24 cellular contexts compared by ENCODE assay signal in the genomic region with DNA sequence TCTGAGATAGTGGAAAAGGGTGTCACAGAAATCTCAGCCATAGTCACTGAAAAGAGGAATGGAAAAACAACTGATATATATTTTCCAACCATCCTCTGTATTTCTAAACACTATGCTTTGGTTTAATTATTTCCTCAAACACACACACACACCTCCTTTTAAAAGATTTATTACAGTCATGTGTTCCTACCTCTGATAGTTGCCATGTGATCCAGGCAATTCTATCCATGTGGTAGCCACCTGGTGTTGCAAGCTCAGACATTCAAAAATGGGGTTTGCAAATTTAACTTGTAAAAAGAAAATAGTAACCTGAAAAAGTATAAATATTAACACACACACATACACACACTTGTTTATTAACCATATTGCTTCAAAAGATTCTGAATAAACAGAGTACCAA. TPM values are rescaled to one million over a fixed set of nuclear protein-coding genes. Genes with fewer than 3 reads are reported as not detected.
DNase-seq lines count a peak whose midpoint lies in the region; ATAC-seq, FAIRE-seq and TF ChIP-seq lines count a peak whose summit lies in the region.
"Had no signal": no experiment of that assay in that cellular context is flagged by ENCODE, and none has a peak within 500 bp of the region (broad histone marks: within the 10 kb centered on the region; RNA-seq: fewer than 3 reads in every experiment).

No MANE protein-coding gene starts in this region.

- H4K20me1 ChIP-seq in SK-N-SH (ENCODE audit: insufficient read depth) (no peaks in the 10 kb centered on the region), hepatocyte (ENCODE audit: insufficient read depth, poor library complexity, severe bottlenecking) (no peaks in the 10 kb centered on the region), mammary epithelial cell (ENCODE audit: insufficient read depth, low read length) (no peaks in the 10 kb centered on the region)
- H4K20me1 ChIP-seq: BLaER1 treated with 17β-estradiol and CSF1 and Interleukin-3, amounts not matched to agents 10 nM and 100 nM had no signal

- in situ Hi-C loops in mammary epithelial cell (cut with MboI; ENCODE audit: low sequenced_read_pairs in 2 of 2), result no loop called here

- H3K9ac ChIP-seq in SK-N-SH, result no peak overlapping the region
- no peak overlapping the region for H3K9ac ChIP-seq in mammary epithelial cell (ENCODE audit: insufficient read depth, low read length)
- H3K9ac ChIP-seq: BLaER1 treated with 17β-estradiol and CSF1 and Interleukin-3, amounts not matched to agents 10 nM and 100 nM had no signal

- TF ChIP-seq CTCF in SK-N-SH (IDR thresholded peaks at IDR 0.05) (no peak), hepatocyte (IDR thresholded peaks at IDR 0.05; ENCODE audit: poor library complexity) (no peak), mucosa of descending colon (IDR thresholded peaks at IDR 0.05) (no peak), mammary epithelial cell (conservative IDR thresholded peaks at IDR 0.05 in 1 of 2, IDR thresholded peaks at IDR 0.05 in 1 of 2; ENCODE audit: extremely low read depth in 1 of 2, insufficient read depth in 1 of 2, low read depth in 1 of 2, low read length in 2 of 2) (no peak)

- no peaks in the 10 kb centered on the region for H3F3A ChIP-seq in SK-N-SH (replicated peaks; ENCODE audit: insufficient read depth)

- dilution Hi-C loops in mammary epithelial cell (cut with HindIII; ENCODE audit: low sequenced_read_pairs), result no loop called here

- ATAC-seq in SK-N-SH treated with all-trans-retinoic acid at 6 μM for 48 hours (no peak), mucosa of descending colon (peak; percentile 93)
- ATAC-seq: A549 had no signal

- DNase-seq in SK-N-SH (no peak), hepatocyte (ENCODE audit: low spot score) (peak; percentile 32), mucosa of descending colon (peak in 1 of 3 donors; percentile 37), small intestine (peak; percentile 39), mammary epithelial cell (no peak), GF-D8 (lab: John Stamatoyannopoulos, UW) (no peak)
- DNase-seq in activated naive CD4-positive, alpha-beta T cell treated with anti-CD3 and anti-CD28 coated beads, Interleukin-2, amount 50 U/mL, for 16 hours, result no peak
- DNase-seq: 8988T; ACHN; BE2C; CD4-positive, alpha-beta memory T cell; COR-L47; DMS 273 treated with DMSO at 0.1 percent for 48 hours; DMS79; EL; GOT3; HFFc6 had no signal

- H3K36me3 ChIP-seq in SK-N-SH (replicated peaks in 1 of 2; ENCODE audit: control insufficient read depth in 1 of 2, insufficient read depth in 2 of 2, low read length in 1 of 2), result no peaks in the 10 kb centered on the region
- H3K36me3 ChIP-seq in hepatocyte (replicated peaks; ENCODE audit: insufficient read depth, low read depth), result no peaks in the 10 kb centered on the region
- no peaks in the 10 kb centered on the region for H3K36me3 ChIP-seq in mucosa of descending colon (ENCODE audit: low read depth)
- H3K36me3 ChIP-seq in small intestine (ENCODE audit: control insufficient read depth in 2 of 2, insufficient read depth in 2 of 2, low read length in 2 of 2), result no peaks in the 10 kb centered on the region
- H3K36me3 ChIP-seq in mammary epithelial cell (ENCODE audit: insufficient read depth, low read length), result no peaks in the 10 kb centered on the region
- H3K36me3 ChIP-seq: BE2C; BLaER1 treated with 17β-estradiol and CSF1 and Interleukin-3, amounts not matched to agents 10 nM and 100 nM; HAP-1 had no signal

- FAIRE-seq in small intestine (lab: Jason Lieb, UNC), result no peak
- FAIRE-seq: GM12891, GM18507, H54 had no signal

- intact Hi-C loops in mucosa of descending colon (cut with DNase I, micrococcal nuclease) (no loop called here), mammary epithelial cell (cut with micrococcal nuclease) (no loop called here)

- H3K27ac ChIP-seq in SK-N-SH (ENCODE audit: low read depth in 2 of 2, low read length in 1 of 2), result no peak overlapping the region
- peak overlapping the region; percentile 31 for H3K27ac ChIP-seq in hepatocyte
- H3K27ac ChIP-seq in small intestine (ENCODE audit: low read depth in 1 of 2, low read length in 1 of 2), result no peak overlapping the region
- no peak overlapping the region for H3K27ac ChIP-seq in mammary epithelial cell (ENCODE audit: insufficient read depth, low read depth, low read length)
- H3K27ac ChIP-seq: A549; BLaER1 treated with 17β-estradiol and CSF1 and Interleukin-3, amounts not matched to agents 10 nM and 100 nM had no signal

- H3K4me3 ChIP-seq in SK-N-SH (ENCODE audit: low read depth in 2 of 2, low read length in 1 of 2) (no peak overlapping the region), hepatocyte (no peak overlapping the region), mucosa of descending colon (no peak overlapping the region), small intestine (ENCODE audit: low read depth in 1 of 2, low read length in 2 of 2) (no peak overlapping the region), mammary epithelial cell (replicated peaks in 1 of 3; ENCODE audit: insufficient read depth in 1 of 3, low read depth in 2 of 3, low read length in 3 of 3) (no peak overlapping the region)
- H3K4me3 ChIP-seq: A549; BLaER1 treated with 17β-estradiol and CSF1 and Interleukin-3, amounts not matched to agents 10 nM and 100 nM; HAP-1 had no signal

- no peak overlapping the region for H2AFZ ChIP-seq in SK-N-SH (ENCODE audit: low read depth)
- no peak overlapping the region for H2AFZ ChIP-seq in hepatocyte
- no peak overlapping the region for H2AFZ ChIP-seq in mammary epithelial cell (ENCODE audit: low read depth, low read length)

- H3K9me2 ChIP-seq in SK-N-SH, result no peaks in the 10 kb centered on the region
- no peaks in the 10 kb centered on the region for H3K9me2 ChIP-seq in hepatocyte (replicated peaks; ENCODE audit: insufficient read depth)

- BruUV-seq in mammary epithelial cell (replicated peaks; lab: Mats Ljungman, UMichigan), result no TSS peak

- TF ChIP-seq EP300 in SK-N-SH (IDR thresholded peaks at IDR 0.05; ENCODE audit: borderline replicate concordance in 1 of 2, low read depth in 1 of 2, low read length in 1 of 2), result no peak

- H3K27me3 ChIP-seq in SK-N-SH (ENCODE audit: insufficient read depth) (no peaks in the 10 kb centered on the region), hepatocyte (no peaks in the 10 kb centered on the region), small intestine (ENCODE audit: control insufficient read depth in 2 of 2, insufficient read depth in 2 of 2, low read length in 2 of 2) (no peaks in the 10 kb centered on the region), mammary epithelial cell (ENCODE audit: insufficient read depth, low read length) (no peaks in the 10 kb centered on the region)
- H3K27me3 ChIP-seq: BE2C; BLaER1 treated with 17β-estradiol and CSF1 and Interleukin-3, amounts not matched to agents 10 nM and 100 nM had no signal

- no peak for TF ChIP-seq RAD21 in SK-N-SH (IDR thresholded peaks at IDR 0.05; ENCODE audit: low read length)

- H3K9me3 ChIP-seq in SK-N-SH (no peaks in the 10 kb centered on the region), hepatocyte (ENCODE audit: low read depth) (no peaks in the 10 kb centered on the region), mucosa of descending colon (no peaks in the 10 kb centered on the region), small intestine (ENCODE audit: control insufficient read depth, low read depth) (no peaks in the 10 kb centered on the region), mammary epithelial cell (replicated peaks; ENCODE audit: insufficient read depth, low read length) (no peaks in the 10 kb centered on the region)
- H3K9me3 ChIP-seq: BE2C, HAP-1 had no signal

- H3K79me2 ChIP-seq in SK-N-SH (ENCODE audit: insufficient read depth), result no peaks in the 10 kb centered on the region
- H3K79me2 ChIP-seq in hepatocyte, result no peaks in the 10 kb centered on the region
- no peaks in the 10 kb centered on the region for H3K79me2 ChIP-seq in mammary epithelial cell (ENCODE audit: insufficient read depth, low read length)

- H3K4me2 ChIP-seq in SK-N-SH (no peak overlapping the region), hepatocyte (peak overlapping the region; percentile 39), mammary epithelial cell (ENCODE audit: insufficient read depth, low read depth, low read length) (no peak overlapping the region)
- H3K4me2 ChIP-seq: A549 had no signal

- CTCF ChIA-PET in SK-N-SH (lab: Yijun Ruan, JAX), result interaction anchor here (1.0 to 5.5 kb wide), 3 partner anchors 12 to 48 kb away, joined by 3 to 38 read pairs (median 3); no protein-coding TSS in a partner anchor
- CTCF ChIA-PET in mammary epithelial cell (lab: Charles Lee; ENCODE audit: low non-redundant PET), result no interaction called here

- H3K4me1 ChIP-seq in SK-N-SH (ENCODE audit: control insufficient read depth in 1 of 2, insufficient read depth in 2 of 2, low read depth in 1 of 2, low read length in 1 of 2) (peaks cover 0 to 5% of the 10 kb centered on the region in 2 experiments; a peak in 1 of 4 replicates), hepatocyte (ENCODE audit: insufficient read depth) (no peaks in the 10 kb centered on the region), mucosa of descending colon (ENCODE audit: low read depth) (peaks cover 8% of the 10 kb centered on the region), small intestine (ENCODE audit: control insufficient read depth in 2 of 2, insufficient read depth in 1 of 2, low read depth in 1 of 2, low read length in 1 of 2) (no peaks in the 10 kb centered on the region), mammary epithelial cell (ENCODE audit: insufficient read depth, low read length) (no peaks in the 10 kb centered on the region)
- H3K4me1 ChIP-seq: A549, BE2C had no signal

- POLR2A ChIA-PET in SK-N-SH (lab: Yijun Ruan, JAX), result no interaction called here

TF ChIP-seq in SK-N-SH, 30 proteins besides CTCF, POLR2A, EP300 and RAD21:
- no peak for TF ChIP-seq SIN3A (IDR thresholded peaks at IDR 0.05; ENCODE audit: borderline replicate concordance, low read depth, low read length)
- 0 out of 2 replicates have a peak, but pooled peaks have one; percentile 18 for TF ChIP-seq GATA2 (CRISPR knock-in tag; IDR thresholded peaks at IDR 0.05)

TF ChIP-seq in SK-N-SH treated with all-trans-retinoic acid at 6 μM for 48 hours, 23 proteins besides CTCF, POLR2A, EP300 and RAD21 (continues in another document):
- TF ChIP-seq TOX (CRISPR knock-in tag; IDR thresholded peaks at IDR 0.05; ENCODE audit: borderline replicate concordance), result no peak

RNA-seq across cellular contexts. Expression of gene CCNG1, which starts 40.0 kb away (rescaled TPM):
- 49.0 and 62.0 TPM in 2 replicates for polyA plus RNA-seq in SK-N-SH (2012; rRNA removed)
- 83.5 and 112 TPM in 2 replicates for polyA plus RNA-seq in SK-N-SH (2012; cell fraction: cytosol; rRNA removed)
- 38.1 and 75.6 TPM in 2 replicates for polyA plus RNA-seq in SK-N-SH (2012; cell fraction: nucleus; rRNA removed)
- 332 and 390 TPM in 2 replicates for total RNA-seq in hepatocyte
- polyA plus RNA-seq in hepatocyte, result 141 and 158 TPM in 2 replicates
- 100 to 1,000 TPM; 138 to 190 (median 176) TPM for total RNA-seq in mucosa of descending colon
- 100 to 1,000 TPM; 126 to 266 (median 262) TPM for polyA plus RNA-seq in small intestine
- total RNA-seq in mammary epithelial cell, result 100 to 1,000 TPM in 1 of 2 donors, 10 to 100 TPM in 1; 97.6 to 215 TPM
- polyA plus RNA-seq in mammary epithelial cell, result 74.5 TPM
- 80.6 TPM for polyA minus RNA-seq in mammary epithelial cell

Comparison
In these comparisons a context has a peak if more than half of its experiments do, and no peak if none do; other contexts are left out.
1. DNase-seq: peak in hepatocyte (single experiment) and small intestine (single experiment); none in SK-N-SH (single experiment), mammary epithelial cell (single experiment), activated naive CD4-positive, alpha-beta T cell treated with anti-CD3 and anti-CD28 coated beads, Interleukin-2, amount 50 U/mL, for 16 hours (single experiment) and GF-D8 (single experiment).